9 cellular contexts compared by ENCODE assay signal in genomic region chr10:83166344-83166743, GRCh38.
DNase-seq lines count a peak whose midpoint lies in the region; TF ChIP-seq lines count a peak whose summit lies in the region.
"Had no signal": no experiment of that assay in that cellular context is flagged by ENCODE, and none has a peak within 500 bp of the region (broad histone marks: within the 10 kb centered on the region; RNA-seq: fewer than 3 reads in every experiment).

No MANE protein-coding gene starts in this region.

- H3K27me3 ChIP-seq in BE2C (no peaks in the 10 kb centered on the region), H7 (ENCODE audit: control insufficient read depth, insufficient read depth, low read length) (no peaks in the 10 kb centered on the region)

- no peaks in the 10 kb centered on the region for H3K4me1 ChIP-seq in BE2C

- in situ Hi-C loops in SK-MEL-5 (cut with HindIII; ENCODE audit: low pct_unique_long_range_greater_than_20kb, low sequenced_read_pairs): no loop called here

- no peaks in the 10 kb centered on the region for H3K9me3 ChIP-seq in BE2C

- no peaks in the 10 kb centered on the region for H3K36me3 ChIP-seq in BE2C
- no peaks in the 10 kb centered on the region for H3K36me3 ChIP-seq in H7 (replicated peaks; ENCODE audit: control insufficient read depth, insufficient read depth, low read length)

- H3K4me3 ChIP-seq in BE2C (ENCODE audit: low read depth, low read length) (no peak overlapping the region), H7 (ENCODE audit: insufficient read depth, low read depth, low read length) (no peak overlapping the region)

- DNase-seq in BE2C (peak; percentile 54), H7 (peak; percentile 51), SK-MEL-5 (ENCODE audit: low read depth, low spot score) (peak; percentile 25), iPS-NIHi7 (ENCODE audit: extremely low spot score) (peak; percentile 67), DMS153 (lab: John Stamatoyannopoulos, UW) (no peak), AG20443 (ENCODE audit: low spot score) (no peak), DMS79 (lab: John Stamatoyannopoulos, UW) (no peak), NCI-H510A (lab: John Stamatoyannopoulos, UW) (no peak)
- DNase-seq: right cardiac atrium had no signal

- peak; percentile 77 for TF ChIP-seq CTCF in BE2C (IDR thresholded peaks at IDR 0.05; ENCODE audit: low read depth, low read length)

Comparison
In these comparisons a context has a peak if more than half of its experiments do, and no peak if none do; other contexts are left out.
1. DNase-seq: peak in BE2C (single experiment), H7 (single experiment), SK-MEL-5 (single experiment) and iPS-NIHi7 (single experiment); none in DMS153 (single experiment), AG20443 (single experiment), DMS79 (single experiment) and NCI-H510A (single experiment).